29 cellular contexts compared by ENCODE assay signal in the genomic region with DNA sequence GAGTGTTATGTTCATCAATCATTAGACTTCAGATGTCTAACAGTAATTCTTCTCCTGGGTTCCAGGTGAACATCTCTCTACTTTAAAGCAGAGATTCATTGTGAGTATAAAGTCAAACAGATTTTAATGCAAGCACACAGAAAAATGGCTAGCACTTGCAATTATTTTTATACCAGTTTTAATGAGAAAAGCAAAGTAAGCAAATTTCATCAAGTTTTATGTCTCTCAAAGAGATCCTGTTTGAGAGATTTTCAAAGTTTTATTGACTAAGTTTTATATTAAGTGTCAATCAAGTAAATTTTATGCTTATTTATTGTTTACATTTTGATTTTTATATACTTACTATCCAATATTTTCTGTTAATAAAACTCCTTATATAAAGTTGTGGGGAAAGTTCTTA.
"Had no signal": no experiment of that assay in that cellular context is flagged by ENCODE, and none has a peak within 500 bp of the region (broad histone marks: within the 10 kb centered on the region; RNA-seq: fewer than 3 reads in every experiment).

No MANE protein-coding gene starts in this region.

- H3K27me3 ChIP-seq: ascending aorta, breast epithelium, cardiac muscle cell, colonic mucosa, esophagus squamous epithelium had no signal

- DNase-seq: activated CD4-positive, alpha-beta memory T cell treated with anti-CD3 and anti-CD28 coated beads for 36 hours; activated CD4-positive, alpha-beta T cell treated with anti-CD3 and anti-CD28 coated beads for 36 hours; activated CD4-positive, alpha-beta T cell treated with anti-CD3 and anti-CD28 coated beads, Interleukin-2, amount 10 ng/mL, durations not matched to agents 24 days and 14 days; activated CD4-positive, CD25-positive, alpha-beta regulatory T cell; activated CD4-positive, CD25-positive, alpha-beta regulatory T cell treated with anti-CD3 and anti-CD28 coated beads, Interleukin-2, amount 50 U/mL, for 72 hours; activated CD8-positive, alpha-beta memory T cell treated with anti-CD3 and anti-CD28 coated beads, Interleukin-2, amount 10 ng/mL, durations not matched to agents 7 days and 5 days; activated CD8-positive, alpha-beta memory T cell treated with anti-CD3 and anti-CD28 coated beads, Interleukin-2, amount 50 U/mL, for 4 hours; activated CD8-positive, alpha-beta T cell treated with anti-CD3 and anti-CD28 coated beads, Interleukin-2, amount 10 ng/mL, durations not matched to agents 7 days and 5 days; activated effector memory CD4-positive, alpha-beta T cell treated with anti-CD3 and anti-CD28 coated beads, Interleukin-2, amount 50 U/mL, for 16 hours; activated naive CD4-positive, alpha-beta T cell; activated naive CD4-positive, alpha-beta T cell treated with anti-CD3 and anti-CD28 coated beads, Interleukin-2, amount 10 ng/mL, durations not matched to agents 7 days and 5 days; activated naive CD8-positive, alpha-beta T cell treated with anti-CD3 and anti-CD28 coated beads, Interleukin-2, amount 10 ng/mL, durations not matched to agents 7 days and 5 days; activated T-cell treated with anti-CD3 and anti-CD28 coated beads, Interleukin-2, amount 50 U/mL, for 1 hour; activated T-cell treated with anti-CD3 and anti-CD28 coated beads, Interleukin-2, amount 50 U/mL, for 48 hours; central memory CD4-positive, alpha-beta T cell; cerebellar nuclear complex; colonic mucosa; effector CD8-positive, alpha-beta T cell; esophagus squamous epithelium; foreskin melanocyte; head of caudate nucleus; T-helper 2 cell had no signal

- H3K9me3 ChIP-seq: colonic mucosa had no signal

- H3K4me3 ChIP-seq: ascending aorta, breast epithelium, cardiac muscle cell, colonic mucosa, esophagus squamous epithelium had no signal

- H3K27ac ChIP-seq: ascending aorta, breast epithelium, cardiac muscle cell, colonic mucosa, epithelial cell of prostate, esophagus squamous epithelium had no signal

- ATAC-seq: activated CD4-positive, alpha-beta T cell treated with anti-CD3 and anti-CD28 coated beads for 36 hours; activated CD8-positive, alpha-beta memory T cell treated with anti-CD3 and anti-CD28 coated beads, Interleukin-2, amount 10 ng/mL, durations not matched to agents 7 days and 5 days; activated CD8-positive, alpha-beta T cell treated with anti-CD3 and anti-CD28 coated beads, Interleukin-2, amount 10 ng/mL, durations not matched to agents 7 days and 5 days; activated naive CD4-positive, alpha-beta T cell treated with anti-CD3 and anti-CD28 coated beads, Interleukin-2, amount 50 U/mL, for 72 hours had no signal

- FAIRE-seq: endometrium, endothelial cell of umbilical vein had no signal

- H3K4me1 ChIP-seq: ascending aorta, breast epithelium, colonic mucosa, esophagus squamous epithelium had no signal

- H3K36me3 ChIP-seq: ascending aorta, breast epithelium, cardiac muscle cell, colonic mucosa, esophagus squamous epithelium had no signal
